Comparison of ENCODE assay signal across 34 cellular contexts in the genomic region with DNA sequence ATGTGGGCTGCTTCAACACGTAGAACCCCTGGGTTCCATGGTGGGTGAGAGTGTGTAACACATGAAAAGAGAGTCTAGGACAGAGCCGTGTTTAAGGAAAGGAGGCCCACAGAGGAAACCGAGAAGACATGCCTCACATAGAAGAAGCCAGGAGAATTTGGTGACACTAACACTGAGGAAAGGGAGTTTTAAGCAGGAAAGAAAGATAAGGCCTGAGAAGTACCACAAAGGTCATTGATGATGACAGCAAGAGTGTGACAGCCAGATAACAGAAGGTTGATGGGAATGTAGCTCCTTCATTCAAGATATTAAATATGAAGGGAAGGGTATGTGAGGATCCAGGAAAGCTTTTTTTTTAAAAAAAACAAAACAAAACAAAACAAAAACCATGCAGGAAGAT.
"Had no signal": no experiment of that assay in that cellular context is flagged by ENCODE, and none has a peak within 500 bp of the region (broad histone marks: within the 10 kb centered on the region; RNA-seq: fewer than 3 reads in every experiment).

No MANE protein-coding gene starts in this region.

- DNase-seq: activated B cell treated with CpG ODN at 0.5 μM for 24 hours; activated CD4-positive, alpha-beta T cell treated with anti-CD3 and anti-CD28 coated beads for 48 hours; activated CD4-positive, alpha-beta T cell treated with anti-CD3 and anti-CD28 coated beads, Interleukin-2, amount 50 U/mL, for 1 hour; activated CD4-positive, alpha-beta T cell treated with anti-CD3 and anti-CD28 coated beads, Interleukin-2, amount 50 U/mL, for 48 hours; activated CD8-positive, alpha-beta memory T cell treated with anti-CD3 and anti-CD28 coated beads for 24 hours; activated CD8-positive, alpha-beta T cell treated with anti-CD3 and anti-CD28 coated beads for 36 hours; activated effector memory CD4-positive, alpha-beta T cell treated with anti-CD3 and anti-CD28 coated beads, Interleukin-2, amount 50 U/mL, for 16 hours; activated naive CD4-positive, alpha-beta T cell treated with anti-CD3 and anti-CD28 coated beads, Interleukin-2, amount 10 ng/mL, durations not matched to agents 7 days and 5 days; activated naive CD8-positive, alpha-beta T cell treated with anti-CD3 and anti-CD28 coated beads, Interleukin-2, amount 10 ng/mL, durations not matched to agents 7 days and 5 days; activated T-cell treated with anti-CD3 and anti-CD28 coated beads, Interleukin-2, amount 50 U/mL, for 48 hours; brain microvascular endothelial cell; dorsolateral prefrontal cortex; effector memory CD4-positive, alpha-beta T cell; endodermal cell; erythroblast; foreskin keratinocyte; gastrocnemius medialis; glutamatergic neuron; heart left ventricle; T-cell; T1000; WERI-Rb-1 had no signal

- H3K4me3 ChIP-seq: coronary artery, dorsolateral prefrontal cortex, esophagus muscularis mucosa, gastrocnemius medialis, heart left ventricle had no signal

- H3K9me3 ChIP-seq: gastrocnemius medialis had no signal

- H3K36me3 Mint-ChIP-seq: activated naive CD4-positive, alpha-beta T cell treated with anti-CD3 and anti-CD28 coated beads, Interleukin-2, amount 10 ng/mL, durations not matched to agents 7 days and 5 days had no signal

- H3K27ac Mint-ChIP-seq: activated B cell treated with CpG ODN at 0.5 μM for 24 hours; activated CD8-positive, alpha-beta T cell treated with anti-CD3 and anti-CD28 coated beads for 36 hours; activated naive CD4-positive, alpha-beta T cell treated with anti-CD3 and anti-CD28 coated beads, Interleukin-2, amount 10 ng/mL, durations not matched to agents 7 days and 5 days; activated naive CD8-positive, alpha-beta T cell treated with anti-CD3 and anti-CD28 coated beads, Interleukin-2, amount 10 ng/mL, durations not matched to agents 7 days and 5 days; activated T-helper 1 cell treated with anti-CD3 and anti-CD28 coated beads, Interleukin-12 subunit alpha, Interleukin-12 subunit beta, Interleukin-2, Interleukin-4 antibody, amounts not matched to agents 30 ng/mL and 10 ng/mL and 1 ng/mL, durations not matched to agents 14 hours and 24 hours and 36 hours; activated T-helper 2 cell treated with anti-CD3 and anti-CD28 coated beads, Interferon-gamma antibody, Interleukin-2, Interleukin-4, amounts not matched to agents 10 μg/mL and 5 μg/mL and 100 μg/mL, durations not matched to agents 14 hours and 24 hours and 36 hours; dendritic cell treated with granulocyte-macrophage colony-stimulating factor and Interleukin-4, amounts not matched to agents 40 ng/mL and 50 ng/mL, for 4 days; endodermal cell; T-cell; T-helper 1 cell treated with Interleukin-12 subunit alpha and Interleukin-12 subunit beta and Interleukin-4 antibody, amounts not matched to agents 30 μg/mL and 1 μg/mL, for 36 hours; T-helper 2 cell treated with Interferon-gamma antibody and Interleukin-4, amounts not matched to agents 5 μg/mL and 100 μg/mL, for 36 hours had no signal

- H3K4me1 ChIP-seq: esophagus muscularis mucosa, foreskin keratinocyte, gastrocnemius medialis had no signal

- H3K27ac ChIP-seq: brain microvascular endothelial cell, coronary artery, dorsolateral prefrontal cortex, esophagus muscularis mucosa, foreskin keratinocyte, gastrocnemius medialis, heart left ventricle, WERI-Rb-1 had no signal

- H3K27me3 Mint-ChIP-seq: activated B cell treated with CpG ODN at 0.5 μM for 24 hours; activated CD8-positive, alpha-beta T cell treated with anti-CD3 and anti-CD28 coated beads for 36 hours; T-cell had no signal

- H3K36me3 ChIP-seq: brain microvascular endothelial cell, esophagus muscularis mucosa, gastrocnemius medialis, heart left ventricle, WERI-Rb-1 had no signal

- FAIRE-seq: astrocyte, bronchial epithelial cell had no signal

- H3K4me1 Mint-ChIP-seq: activated naive CD4-positive, alpha-beta T cell treated with anti-CD3 and anti-CD28 coated beads, Interleukin-2, amount 10 ng/mL, durations not matched to agents 7 days and 5 days; activated naive CD8-positive, alpha-beta T cell treated with anti-CD3 and anti-CD28 coated beads, Interleukin-2, amount 10 ng/mL, durations not matched to agents 7 days and 5 days; endodermal cell; T-cell had no signal

- H3K27me3 ChIP-seq: brain microvascular endothelial cell, dorsolateral prefrontal cortex, esophagus muscularis mucosa, foreskin keratinocyte, gastrocnemius medialis, heart left ventricle had no signal

- ATAC-seq: activated CD4-positive, CD25-positive, alpha-beta regulatory T cell treated with anti-CD3 and anti-CD28 coated beads, Interleukin-2, amount 50 U/mL, for 24 hours; activated CD8-positive, alpha-beta T cell treated with anti-CD3 and anti-CD28 coated beads for 36 hours; activated naive CD4-positive, alpha-beta T cell treated with anti-CD3 and anti-CD28 coated beads, Interleukin-2, amount 50 U/mL, for 72 hours; foreskin keratinocyte; gastrocnemius medialis; heart left ventricle; T-cell had no signal

- H3K4me3 Mint-ChIP-seq: activated B cell treated with CpG ODN at 0.5 μM for 24 hours; activated CD8-positive, alpha-beta T cell treated with anti-CD3 and anti-CD28 coated beads for 36 hours; activated naive CD4-positive, alpha-beta T cell treated with anti-CD3 and anti-CD28 coated beads, Interleukin-2, amount 10 ng/mL, durations not matched to agents 7 days and 5 days; activated naive CD8-positive, alpha-beta T cell treated with anti-CD3 and anti-CD28 coated beads, Interleukin-2, amount 10 ng/mL, durations not matched to agents 7 days and 5 days; activated T-helper 1 cell treated with anti-CD3 and anti-CD28 coated beads, Interleukin-12 subunit alpha, Interleukin-12 subunit beta, Interleukin-2, Interleukin-4 antibody, amounts not matched to agents 30 ng/mL and 10 ng/mL and 1 ng/mL, durations not matched to agents 14 hours and 24 hours and 36 hours; central memory CD8-positive, alpha-beta T cell; dendritic cell treated with granulocyte-macrophage colony-stimulating factor and Interleukin-4, amounts not matched to agents 40 ng/mL and 50 ng/mL, for 4 days; endodermal cell; T-cell; T-helper 1 cell treated with Interleukin-12 subunit alpha and Interleukin-12 subunit beta and Interleukin-4 antibody, amounts not matched to agents 30 μg/mL and 1 μg/mL, for 36 hours; T-helper 2 cell treated with Interferon-gamma antibody and Interleukin-4, amounts not matched to agents 5 μg/mL and 100 μg/mL, for 36 hours had no signal
